Comparison of ENCODE assay signal across 28 cellular contexts in genomic region chr3:65856907-65857306, GRCh38.
A peak's percentile ranks its signal among the peaks of the same experiment; 100 is the strongest.
DNase-seq lines count a peak whose midpoint lies in the region; ATAC-seq and TF ChIP-seq lines count a peak whose summit lies in the region.
"Had no signal": no experiment of that assay in that cellular context is flagged by ENCODE, and none has a peak within 500 bp of the region (broad histone marks: within the 10 kb centered on the region; RNA-seq: fewer than 3 reads in every experiment).

No MANE protein-coding gene starts in this region.

- peaks cover 54% of the 10 kb centered on the region for H3K4me1 Mint-ChIP-seq in progenitor cell of endocrine pancreas (ENCODE audit: low read depth)
- H3K4me1 Mint-ChIP-seq in stimulated activated naive CD8-positive, alpha-beta T cell treated with anti-CD3 and anti-CD28 coated beads, Interleukin-15, amount 100 ng/mL, for 72 hours, result no peaks in the 10 kb centered on the region
- H3K4me1 Mint-ChIP-seq: stimulated activated effector memory CD8-positive, alpha-beta T cell treated with anti-CD3 and anti-CD28 coated beads, Interleukin-12 subunit alpha, Interleukin-12 subunit beta, amount 100 ng/mL, for 72 hours had no signal

- TF ChIP-seq POLR2A in body of pancreas (IDR thresholded peaks at IDR 0.05), result no peak

- H4K91ac ChIP-seq in trophoblast cell (ENCODE audit: low read depth, low read length), result no peak overlapping the region

- 20 to 35% methylated on average over 2 of the region's 2 CpGs for WGBS in body of pancreas, 2 donors
- no CpG with 5 or more reads among the region's 2 CpGs for WGBS in trophoblast cell (ENCODE audit: extremely low coverage, insufficient coverage, insufficient read length)

- H3K9ac ChIP-seq in trophoblast cell (ENCODE audit: low read length), result no peak overlapping the region
- H3K9ac ChIP-seq: BLaER1 treated with 17β-estradiol and CSF1 and Interleukin-3, amounts not matched to agents 10 nM and 100 nM; GM23248; parathyroid adenoma had no signal

- no peak overlapping the region for H2BK120ac ChIP-seq in trophoblast cell (ENCODE audit: insufficient read depth, low read length, poor library complexity)

- no peak overlapping the region for H3K4ac ChIP-seq in trophoblast cell (ENCODE audit: low read depth, low read length)

- H4K8ac ChIP-seq in trophoblast cell (ENCODE audit: low read depth, low read length), result no peak overlapping the region

- no peak overlapping the region for H2BK5ac ChIP-seq in trophoblast cell (ENCODE audit: low read depth, low read length, poor library complexity)

- H2AFZ ChIP-seq in trophoblast cell (ENCODE audit: insufficient read depth, low read length, poor library complexity), result no peak overlapping the region
- H2AFZ ChIP-seq: GM23248, parathyroid adenoma had no signal

- H3K36me3 ChIP-seq in body of pancreas (replicated peaks in 1 of 2; ENCODE audit: insufficient read depth in 1 of 2, low read depth in 2 of 2) (no peaks in the 10 kb centered on the region), trophoblast cell (ENCODE audit: control insufficient read depth in 1 of 2, insufficient read depth in 2 of 2, low read length in 2 of 2) (no peaks in the 10 kb centered on the region)
- H3K36me3 ChIP-seq: BLaER1 treated with 17β-estradiol and CSF1 and Interleukin-3, amounts not matched to agents 10 nM and 100 nM; MG63; suprapubic skin; vagina had no signal

- no peaks in the 10 kb centered on the region for H3K9me3 ChIP-seq in body of pancreas
- H3K9me3 ChIP-seq in trophoblast cell (ENCODE audit: insufficient read depth, low read depth, low read length), result no peaks in the 10 kb centered on the region
- H3K9me3 ChIP-seq: Caco-2, MG63, suprapubic skin, vagina had no signal

- no peak overlapping the region for H3K14ac ChIP-seq in trophoblast cell (ENCODE audit: low read length)

- TF ChIP-seq CTCF in LNCaP clone FGC (IDR thresholded peaks at IDR 0.05; ENCODE audit: control insufficient read depth, extremely low read depth, insufficient read depth) (no peak), body of pancreas (IDR thresholded peaks at IDR 0.05) (no peak), progenitor cell of endocrine pancreas (IDR thresholded peaks at IDR 0.05; ENCODE audit: unreplicated experiment) (no peak)

- DNase-seq in LNCaP clone FGC (ENCODE audit: low read depth) (peak; percentile 62), body of pancreas (peak in 3 of 4 donors; percentile 20 to 43 (median 22)), left colon (no peak), progenitor cell of endocrine pancreas (ENCODE audit: low spot score, unreplicated experiment) (no peak), dedifferentiated amniotic fluid mesenchymal stem cell (ENCODE audit: extremely low spot score) (no peak), trophoblast cell (no peak)
- no peak for DNase-seq in stimulated activated naive CD8-positive, alpha-beta T cell treated with anti-CD3 and anti-CD28 coated beads, Interleukin-15, amount 100 ng/mL, for 72 hours
- DNase-seq: activated CD4-positive, alpha-beta T cell treated with anti-CD3 and anti-CD28 coated beads, Interleukin-2, amount 50 U/mL, for 48 hours; activated CD8-positive, alpha-beta memory T cell treated with anti-CD3 and anti-CD28 coated beads, Interleukin-2, amount 50 U/mL, for 4 hours; Caco-2; DMS79 treated with DMSO at 0.1 percent for 48 hours; foreskin keratinocyte; GM23248; MG63; NCI-H2081; NCI-H345; NCI-H82 had no signal

- H3K4me2 ChIP-seq in trophoblast cell (ENCODE audit: low read length), result no peak overlapping the region
- H3K4me2 ChIP-seq: BLaER1 treated with 17β-estradiol and CSF1 and Interleukin-3, amounts not matched to agents 10 nM and 100 nM had no signal

- H3K23ac ChIP-seq in trophoblast cell (ENCODE audit: low read length), result no peak overlapping the region

- H2AK5ac ChIP-seq in trophoblast cell (ENCODE audit: low read length), result no peak overlapping the region

- H3K27me3 Mint-ChIP-seq in progenitor cell of endocrine pancreas, result no peaks in the 10 kb centered on the region
- H3K27me3 Mint-ChIP-seq in stimulated activated naive CD8-positive, alpha-beta T cell treated with anti-CD3 and anti-CD28 coated beads, Interleukin-15, amount 100 ng/mL, for 72 hours, result no peaks in the 10 kb centered on the region

- H3K9me3 Mint-ChIP-seq in progenitor cell of endocrine pancreas (ENCODE audit: low read depth), result peaks cover 2% of the 10 kb centered on the region
- H3K9me3 Mint-ChIP-seq in stimulated activated naive CD8-positive, alpha-beta T cell treated with anti-CD3 and anti-CD28 coated beads, Interleukin-15, amount 100 ng/mL, for 72 hours, result peaks cover 5 to 7% of the 10 kb centered on the region in 2 donors
- H3K9me3 Mint-ChIP-seq: WTC11 had no signal

- peak overlapping the region in 2 of 4 donors; percentile 10 to 45 for H3K27ac ChIP-seq in body of pancreas
- no peak overlapping the region for H3K27ac ChIP-seq in trophoblast cell (ENCODE audit: low read depth, low read length)
- H3K27ac ChIP-seq: BLaER1 treated with 17β-estradiol and CSF1 and Interleukin-3, amounts not matched to agents 10 nM and 100 nM; foreskin keratinocyte; GM23248; parathyroid adenoma; suprapubic skin; vagina had no signal

- no peak overlapping the region for H3K4me3 Mint-ChIP-seq in progenitor cell of endocrine pancreas (ENCODE audit: low read depth)
- no peak overlapping the region for H3K4me3 Mint-ChIP-seq in stimulated activated naive CD8-positive, alpha-beta T cell treated with anti-CD3 and anti-CD28 coated beads, Interleukin-15, amount 100 ng/mL, for 72 hours
- H3K4me3 Mint-ChIP-seq: nephron; stimulated activated effector memory CD8-positive, alpha-beta T cell treated with anti-CD3 and anti-CD28 coated beads, Interleukin-12 subunit alpha, Interleukin-12 subunit beta, amount 100 ng/mL, for 72 hours; T-helper 2 cell treated with Interferon-gamma antibody and Interleukin-4, amounts not matched to agents 5 μg/mL and 100 μg/mL, for 36 hours; WTC11 had no signal

- H4K12ac ChIP-seq in trophoblast cell (ENCODE audit: low read depth, low read length), result no peak overlapping the region

- intact Hi-C loops in body of pancreas (cut with DNase I), result no loop called here
- intact Hi-C loops in left colon (cut with DNase I, micrococcal nuclease), result no loop called here

- H3K4me3 ChIP-seq in LNCaP clone FGC (ENCODE audit: low read depth, low read length), result no peak overlapping the region
- H3K4me3 ChIP-seq in body of pancreas, result no peak overlapping the region
- H3K4me3 ChIP-seq in trophoblast cell (ENCODE audit: low read depth, low read length), result no peak overlapping the region
- H3K4me3 ChIP-seq: BLaER1 treated with 17β-estradiol and CSF1 and Interleukin-3, amounts not matched to agents 10 nM and 100 nM; GM23248; MG63; skin epidermis; suprapubic skin; vagina had no signal

- no peak overlapping the region for H3K18ac ChIP-seq in trophoblast cell (ENCODE audit: low read length)

- H3K27ac Mint-ChIP-seq in progenitor cell of endocrine pancreas, result peak overlapping the region; percentile 82
- no peak overlapping the region for H3K27ac Mint-ChIP-seq in stimulated activated naive CD8-positive, alpha-beta T cell treated with anti-CD3 and anti-CD28 coated beads, Interleukin-15, amount 100 ng/mL, for 72 hours
- H3K27ac Mint-ChIP-seq: activated naive CD4-positive, alpha-beta T cell treated with anti-CD3 and anti-CD28 coated beads, Interleukin-2, amount 50 U/mL, for 72 hours; stimulated activated effector memory CD8-positive, alpha-beta T cell treated with anti-CD3 and anti-CD28 coated beads, Interleukin-12 subunit alpha, Interleukin-12 subunit beta, amount 100 ng/mL, for 72 hours; T-helper 2 cell treated with Interferon-gamma antibody and Interleukin-4, amounts not matched to agents 5 μg/mL and 100 μg/mL, for 36 hours; WTC11 had no signal

- no peak overlapping the region for H2BK12ac ChIP-seq in trophoblast cell (ENCODE audit: low read length)

- peak; percentile 37 for ATAC-seq in body of pancreas
- ATAC-seq in left colon, result peak; percentile 61
- no peak for ATAC-seq in HG02798 (IDR thresholded peaks at IDR 0.05; ENCODE audit: poor library complexity, unreplicated experiment)
- no peak for ATAC-seq in stimulated activated naive CD8-positive, alpha-beta T cell treated with anti-CD3 and anti-CD28 coated beads, Interleukin-15, amount 100 ng/mL, for 72 hours
- ATAC-seq: activated naive CD4-positive, alpha-beta T cell treated with anti-CD3 and anti-CD28 coated beads, Interleukin-2, amount 50 U/mL, for 72 hours; foreskin keratinocyte; stimulated activated effector memory CD8-positive, alpha-beta T cell treated with anti-CD3 and anti-CD28 coated beads, Interleukin-12 subunit alpha, Interleukin-12 subunit beta, amount 100 ng/mL, for 72 hours; WTC11 had no signal

- H3K27me3 ChIP-seq in body of pancreas (no peaks in the 10 kb centered on the region), trophoblast cell (ENCODE audit: insufficient read depth, low read length) (no peaks in the 10 kb centered on the region)
- H3K27me3 ChIP-seq: BLaER1 treated with 17β-estradiol and CSF1 and Interleukin-3, amounts not matched to agents 10 nM and 100 nM; foreskin keratinocyte; MG63; suprapubic skin; vagina had no signal

- H3K79me2 ChIP-seq in trophoblast cell (ENCODE audit: control insufficient read depth, insufficient read depth, low read length, poor library complexity), result no peaks in the 10 kb centered on the region

- no peaks in the 10 kb centered on the region for H3K79me1 ChIP-seq in trophoblast cell (ENCODE audit: low read length)

- H3K36me3 Mint-ChIP-seq in progenitor cell of endocrine pancreas (ENCODE audit: insufficient read depth), result peaks cover 2% of the 10 kb centered on the region
- H3K36me3 Mint-ChIP-seq: activated naive CD4-positive, alpha-beta T cell treated with anti-CD3 and anti-CD28 coated beads, Interleukin-2, amount 50 U/mL, for 72 hours; stimulated activated effector memory CD8-positive, alpha-beta T cell treated with anti-CD3 and anti-CD28 coated beads, Interleukin-12 subunit alpha, Interleukin-12 subunit beta, amount 100 ng/mL, for 72 hours; WTC11 had no signal

- H3K4me1 ChIP-seq in body of pancreas, result peaks cover 22% of the 10 kb centered on the region
- peaks cover 4 to 13% of the 10 kb centered on the region in 2 experiments for H3K4me1 ChIP-seq in trophoblast cell (ENCODE audit: control insufficient read depth in 1 of 2, insufficient read depth in 2 of 2, low read length in 2 of 2)

Comparison
In these comparisons a context has a peak if more than half of its experiments do, and no peak if none do; other contexts are left out.
1. DNase-seq: peak in LNCaP clone FGC (single experiment) and body of pancreas (3 of 4); none in left colon (0 of 2), progenitor cell of endocrine pancreas (single experiment), dedifferentiated amniotic fluid mesenchymal stem cell (single experiment), stimulated activated naive CD8-positive, alpha-beta T cell treated with anti-CD3 and anti-CD28 coated beads, Interleukin-15, amount 100 ng/mL, for 72 hours (0 of 2) and trophoblast cell (0 of 2).
2. ATAC-seq: peak in body of pancreas (single experiment) and left colon (single experiment); none in HG02798 (single experiment) and stimulated activated naive CD8-positive, alpha-beta T cell treated with anti-CD3 and anti-CD28 coated beads, Interleukin-15, amount 100 ng/mL, for 72 hours (single experiment).